In the genomic region with DNA sequence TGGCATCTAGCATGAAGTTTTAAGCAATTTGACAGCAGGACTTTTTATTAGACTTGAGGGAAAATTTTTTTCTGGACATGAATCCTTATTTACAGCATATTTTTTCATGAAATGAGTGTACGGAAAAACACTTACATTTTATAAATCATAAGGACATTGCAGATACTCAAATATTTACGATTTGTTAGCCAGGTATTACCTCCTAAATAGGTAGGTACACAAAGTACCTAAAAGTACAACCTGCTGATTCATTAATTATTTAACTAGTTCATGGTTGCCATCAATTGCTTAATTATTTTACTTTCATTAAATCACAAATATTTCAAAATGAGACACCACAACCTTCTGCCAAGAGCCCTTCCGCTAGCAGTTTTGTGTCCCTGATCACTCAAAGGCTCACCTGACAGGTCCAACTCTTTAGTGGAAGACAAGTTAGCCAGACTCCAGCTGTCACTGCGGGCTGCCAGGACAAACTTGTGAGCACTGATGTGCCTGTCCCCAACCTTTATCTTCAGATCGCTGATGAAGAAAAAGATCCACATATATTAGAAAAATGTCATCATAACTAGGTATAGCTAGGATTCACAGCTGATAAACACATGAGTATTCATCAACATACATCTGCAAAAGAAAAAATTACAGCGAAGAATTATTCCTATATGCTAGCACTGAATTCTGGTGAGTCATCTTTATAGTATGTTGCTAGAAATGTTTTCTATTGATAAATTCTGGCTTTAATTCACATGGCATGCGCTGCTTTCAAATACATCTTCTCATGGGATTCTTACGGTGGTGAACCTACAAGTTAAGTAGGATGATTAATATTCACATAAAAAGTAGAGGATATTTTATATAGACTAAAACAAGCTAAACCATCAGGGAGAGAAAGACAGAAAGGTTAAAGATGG, we compare ENCODE assay signal across 2 cellular contexts.
TF ChIP-seq lines count a peak whose summit lies in the region.

No MANE protein-coding gene starts in this region.

TF ChIP-seq in A549, 52 proteins besides CTCF, POLR2A, EP300 and RAD21:
- TF ChIP-seq, protein P1, sequence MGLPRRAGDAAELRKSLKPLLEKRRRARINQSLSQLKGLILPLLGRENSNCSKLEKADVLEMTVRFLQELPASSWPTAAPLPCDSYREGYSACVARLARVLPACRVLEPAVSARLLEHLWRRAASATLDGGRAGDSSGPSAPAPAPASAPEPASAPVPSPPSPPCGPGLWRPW (IDR thresholded peaks at IDR 0.05), result no peak
- TF ChIP-seq FOSL2 (IDR thresholded peaks at IDR 0.05) (no peak), FOSL2 (CRISPR knock-in tag; IDR thresholded peaks at IDR 0.05) (peak; percentile 57)

TF ChIP-seq in IMR-90, 13 proteins besides CTCF, POLR2A, EP300 and RAD21:
- TF ChIP-seq MXI1 (IDR thresholded peaks at IDR 0.05; ENCODE audit: borderline replicate concordance, low read depth, low read length), result no peak
- TF ChIP-seq FOS (IDR thresholded peaks at IDR 0.05; ENCODE audit: low read depth, low read length), result peak; percentile 10; the same call in 1 of the 2 replicates
